ENCODE assay signal across 11 cellular contexts in genomic region chr20:23125625-23126191, GRCh38. TPM values are rescaled to one million over a fixed set of nuclear protein-coding genes. Genes with fewer than 3 reads are reported as not detected.
A peak's percentile ranks its signal among the peaks of the same experiment; 100 is the strongest.
DNase-seq lines count a peak whose midpoint lies in the region; ATAC-seq and TF ChIP-seq lines count a peak whose summit lies in the region.
"Had no signal": no experiment of that assay in that cellular context is flagged by ENCODE, and none has a peak within 500 bp of the region (broad histone marks: within the 10 kb centered on the region; RNA-seq: fewer than 3 reads in every experiment).

No MANE protein-coding gene starts in this region.

- no peaks in the 10 kb centered on the region for H3K27me3 ChIP-seq in lung (ENCODE audit: control insufficient read depth, insufficient read depth)

- TF ChIP-seq CTCF in AG09309 (IDR thresholded peaks at IDR 0.05; ENCODE audit: control insufficient read depth, insufficient read depth, low read depth, low read length, missing control alignments) (no peak), cardiac fibroblast (IDR thresholded peaks at IDR 0.05; ENCODE audit: low read depth, low read length) (no peak), lung (IDR thresholded peaks at IDR 0.05; ENCODE audit: control extremely low read depth, extremely low read depth) (no peak)

- 31 to 76% methylated on average over 5 of the region's 5 CpGs for WGBS in lung, 2 donors

- H3K36me3 ChIP-seq in lung (ENCODE audit: control insufficient read depth in 2 of 2, insufficient read depth in 2 of 2, low read length in 2 of 2), result no peaks in the 10 kb centered on the region

- H3K27ac ChIP-seq in lung (ENCODE audit: low read depth in 1 of 2, low read length in 1 of 2), result peak overlapping the region in 1 of 2 donors; percentile 76

- H3K4me3 ChIP-seq in AG09309 (ENCODE audit: control insufficient read depth, low read depth, low read length) (no peak overlapping the region), cardiac fibroblast (replicated peaks in 1 of 2; ENCODE audit: low read depth in 2 of 2, low read length in 2 of 2) (no peak overlapping the region), lung (no peak overlapping the region)

- peak; percentile 44 for ATAC-seq in HG03442 (IDR thresholded peaks at IDR 0.05; ENCODE audit: unreplicated experiment)
- peak; percentile 81 for ATAC-seq in lung (ENCODE audit: insufficient read depth, low FRiP score)
- ATAC-seq in GM19455 (IDR thresholded peaks at IDR 0.05; ENCODE audit: unreplicated experiment), result no peak
- ATAC-seq: CD8-positive, alpha-beta T cell; stimulated activated effector memory CD8-positive, alpha-beta T cell treated with anti-CD3 and anti-CD28 coated beads, Interleukin-12 subunit alpha, Interleukin-12 subunit beta, amount 100 ng/mL, for 72 hours had no signal

- DNase-seq in AG09309 (ENCODE audit: low read depth) (peak; percentile 62), cardiac fibroblast (ENCODE audit: low read depth in 2 of 2) (peak; percentile 69 to 95), lung (ENCODE audit: low spot score) (peak; percentile 51), NCI-H2227 (lab: John Stamatoyannopoulos, UW; ENCODE audit: unreplicated experiment) (no peak)
- DNase-seq in stimulated activated CD4-positive, alpha-beta T cell treated with anti-CD3 and anti-CD28 coated beads, Interleukin-4, amount 100 ng/mL, for 1 hour, result no peak
- no peak for DNase-seq in activated CD8-positive, alpha-beta memory T cell treated with anti-CD3 and anti-CD28 coated beads for 24 hours
- DNase-seq: activated B cell treated with CpG ODN at 0.5 μM for 24 hours; CD8-positive, alpha-beta T cell had no signal

- H3K9me3 ChIP-seq in lung (ENCODE audit: control insufficient read depth in 2 of 2, insufficient read depth in 1 of 2, low read length in 1 of 2), result no peaks in the 10 kb centered on the region

- peaks cover 0 to 22% of the 10 kb centered on the region in 2 donors for H3K4me1 ChIP-seq in lung (ENCODE audit: control insufficient read depth in 2 of 2, insufficient read depth in 2 of 2, low read length in 2 of 2)

RNA-seq across cellular contexts. Expression of gene CD93, which starts 39.6 kb away (rescaled TPM):
- total RNA-seq in lung, result 100 to 1,000 TPM; 133 to 239 TPM
- polyA plus RNA-seq in lung, result 100 to 1,000 TPM in 1 of 2 donors, 10 to 100 TPM in 1; 17.9 to 119 TPM
- total RNA-seq: activated B cell treated with CpG ODN at 0.5 μM for 24 hours had no signal

Comparison
In these comparisons a context has a peak if more than half of its experiments do, and no peak if none do; other contexts are left out.
1. DNase-seq: peak in AG09309 (single experiment), cardiac fibroblast (2 of 2) and lung (single experiment); none in stimulated activated CD4-positive, alpha-beta T cell treated with anti-CD3 and anti-CD28 coated beads, Interleukin-4, amount 100 ng/mL, for 1 hour (single experiment), activated CD8-positive, alpha-beta memory T cell treated with anti-CD3 and anti-CD28 coated beads for 24 hours (single experiment) and NCI-H2227 (single experiment).